In the genomic region with DNA sequence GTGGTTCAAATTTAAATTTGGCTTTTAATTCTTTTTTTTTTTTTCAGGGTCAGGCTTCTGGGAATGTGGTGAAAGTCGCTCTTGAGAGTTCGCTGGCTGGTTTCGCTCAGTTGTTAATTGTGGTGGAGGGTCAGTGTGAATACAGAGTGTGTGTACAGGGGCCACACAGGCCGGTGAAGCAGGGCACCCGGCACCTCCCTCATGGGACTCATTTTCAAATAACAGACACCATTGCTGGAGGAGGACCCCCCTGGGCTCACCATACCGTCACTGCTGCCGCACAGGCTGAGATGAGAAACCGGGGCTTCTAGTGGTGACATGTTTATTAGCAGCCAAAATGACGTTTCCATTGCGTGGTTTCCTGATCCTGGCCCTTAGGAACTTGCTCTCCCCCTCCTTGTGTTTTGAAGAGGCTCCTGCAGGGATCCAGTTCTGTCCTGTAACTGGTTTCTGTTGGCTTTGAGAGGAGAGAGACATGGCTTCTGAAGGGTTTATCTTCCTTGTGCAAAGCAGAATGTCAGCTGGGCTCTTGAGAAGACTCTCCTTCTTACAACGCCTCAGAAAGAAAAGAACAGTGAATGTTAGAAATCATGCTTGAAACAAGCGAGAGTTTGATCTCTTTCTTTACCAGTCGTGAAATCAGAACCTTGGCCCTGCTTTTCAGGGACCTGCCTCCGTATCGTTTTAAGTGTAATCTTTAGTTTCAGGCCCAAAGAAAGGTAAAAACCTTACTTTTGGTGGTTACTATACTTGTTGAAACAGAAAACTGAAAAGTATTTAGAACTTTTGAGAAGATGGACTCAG, we compare ENCODE assay signal across 18 cellular contexts. TPM values are rescaled to one million over a fixed set of nuclear protein-coding genes. Genes with fewer than 3 reads are reported as not detected.
DNase-seq lines count a peak whose midpoint lies in the region; ATAC-seq and TF ChIP-seq lines count a peak whose summit lies in the region.
"Had no signal": no experiment of that assay in that cellular context is flagged by ENCODE, and none has a peak within 500 bp of the region (broad histone marks: within the 10 kb centered on the region; RNA-seq: fewer than 3 reads in every experiment).

No MANE protein-coding gene starts in this region.

- TF ChIP-seq CTCF in foreskin fibroblast (IDR thresholded peaks at IDR 0.05; ENCODE audit: low read depth, low read length), result no peak
- peak in 5 of 6 experiments; percentile 10 to 49 (median 14) for TF ChIP-seq CTCF in thyroid gland (IDR thresholded peaks at IDR 0.05)

- intact Hi-C loops in thyroid gland (cut with DNase I), result no loop called here

- H3K9me3 ChIP-seq in thyroid gland, result no peaks in the 10 kb centered on the region
- H3K9me3 ChIP-seq: thoracic aorta had no signal

- ATAC-seq in activated CD4-positive, CD25-positive, alpha-beta regulatory T cell treated with anti-CD3 and anti-CD28 coated beads, Interleukin-2, amount 50 U/mL, for 24 hours, result no peak
- ATAC-seq in HG03571 (IDR thresholded peaks at IDR 0.05; ENCODE audit: unreplicated experiment), result no peak
- ATAC-seq: activated naive CD4-positive, alpha-beta T cell treated with anti-CD3 and anti-CD28 coated beads, Interleukin-2, amount 50 U/mL, for 72 hours; naive thymus-derived CD8-positive, alpha-beta T cell had no signal

- peak in 1 of 2 donors; percentile 19 for TF ChIP-seq POLR2A in thyroid gland (IDR thresholded peaks at IDR 0.05)

- peak overlapping the region in 2 of 3 donors; percentile 36 to 37 for H3K27ac ChIP-seq in thyroid gland
- H3K27ac ChIP-seq: 22Rv1, thoracic aorta had no signal

- no peaks in the 10 kb centered on the region for H3K27me3 ChIP-seq in thyroid gland

- H3K4me1 ChIP-seq in thyroid gland, result peaks cover 0 to 24% of the 10 kb centered on the region in 2 donors

- H3K36me3 ChIP-seq in thyroid gland, result no peaks in the 10 kb centered on the region
- H3K36me3 ChIP-seq: thoracic aorta had no signal

- no peak overlapping the region for H3K4me3 ChIP-seq in foreskin fibroblast (ENCODE audit: low read depth in 1 of 2, low read length in 2 of 2)
- H3K4me3 ChIP-seq in thyroid gland (replicated peaks in 1 of 3), result no peak overlapping the region
- H3K4me3 ChIP-seq: thoracic aorta had no signal

- 65 to 69% methylated on average over 15 of the region's 15 CpGs for WGBS in thyroid gland, 2 donors

- peak; percentile 27 for DNase-seq in activated CD4-positive, CD25-positive, alpha-beta regulatory T cell treated with anti-CD3 and anti-CD28 coated beads, Interleukin-2, amount 50 U/mL, for 72 hours
- DNase-seq in NAMALWA (ENCODE audit: low spot score), result peak; percentile 39
- peak; percentile 47 to 67 for DNase-seq in foreskin fibroblast
- peak; percentile 56 to 63 for DNase-seq in thyroid gland
- DNase-seq in DMS 273 (lab: John Stamatoyannopoulos, UW; ENCODE audit: unreplicated experiment), result no peak
- no peak for DNase-seq in activated effector memory CD4-positive, alpha-beta T cell treated with anti-CD3 and anti-CD28 coated beads, Interleukin-2, amount 50 U/mL, for 16 hours
- DNase-seq: activated CD8-positive, alpha-beta memory T cell treated with anti-CD3 and anti-CD28 coated beads for 24 hours; COR-L47; dermis blood vessel endothelial cell; kidney; naive thymus-derived CD8-positive, alpha-beta T cell; NCI-H226; T1000 had no signal

RNA-seq across cellular contexts. Expression of gene DUSP22, which starts 37.8 kb away (rescaled TPM):
- 10 to 100 TPM; 40.4 to 68.8 (median 59.4) TPM for total RNA-seq in thyroid gland

Comparison
In these comparisons a context has a peak if more than half of its experiments do, and no peak if none do; other contexts are left out.
1. DNase-seq: peak in activated CD4-positive, CD25-positive, alpha-beta regulatory T cell treated with anti-CD3 and anti-CD28 coated beads, Interleukin-2, amount 50 U/mL, for 72 hours (single experiment), NAMALWA (single experiment), foreskin fibroblast (2 of 2) and thyroid gland (2 of 2); none in DMS 273 (single experiment) and activated effector memory CD4-positive, alpha-beta T cell treated with anti-CD3 and anti-CD28 coated beads, Interleukin-2, amount 50 U/mL, for 16 hours (single experiment).